ENCODE assay signal across 8 cellular contexts in genomic region chr5:140700177-140701144, GRCh38. TPM values are rescaled to one million over a fixed set of nuclear protein-coding genes. Genes with fewer than 3 reads are reported as not detected.
DNase-seq lines count a peak whose midpoint lies in the region; ATAC-seq and TF ChIP-seq lines count a peak whose summit lies in the region.

TSS of gene ZMAT2 (plus strand) at chr5:140700447. CDS start at chr5:140700461, 14 bp downstream.

- H3K4me3 ChIP-seq in AG10803 (ENCODE audit: low read length), result peak within 1 kb of the TSS; percentile 73

- no peak for TF ChIP-seq CTCF in AG10803 (conservative IDR thresholded peaks at IDR 0.05; ENCODE audit: low read length)

- ATAC-seq in GM19043 (IDR thresholded peaks at IDR 0.05; ENCODE audit: low read depth, unreplicated experiment) (peak; percentile 98), HG03378 (IDR thresholded peaks at IDR 0.05; ENCODE audit: unreplicated experiment) (peak; percentile 94)

- DNase-seq in AG10803 (ENCODE audit: low read depth) (peak; percentile 99), NCI-H460 (ENCODE audit: extremely low read depth, low read depth) (peak; percentile 98), cerebellar nuclear complex (lab: John Stamatoyannopoulos, UW) (peak; percentile 86 to 96), islet precursor cell (peak; percentile 98)
- DNase-seq in activated CD4-positive, CD25-positive, alpha-beta regulatory T cell treated with anti-CD3 and anti-CD28 coated beads, Interleukin-2, amount 50 U/mL, for 72 hours, result peak; percentile 86
- DNase-seq in stimulated activated CD4-positive, alpha-beta T cell treated with anti-CD3 and anti-CD28 coated beads, Interleukin-12 subunit alpha, Interleukin-12 subunit beta, amount 100 ng/mL, for 48 hours (ENCODE audit: low read depth in 2 of 3, low spot score in 1 of 3), result peak; percentile 87 to 88 (median 87)

RNA-seq across cellular contexts. Expression of gene ZMAT2, which starts in this region (rescaled TPM):
- total RNA-seq in NCI-H460 (2014; rRNA removed; shearing (Covaris generic)), result 60.1 and 62.5 TPM in 2 replicates
- polyA plus RNA-seq in NCI-H460 (2014; cell fraction: nucleus; rRNA removed), result 34.8 and 54.2 TPM in 2 replicates

Comparison
In these comparisons a context has a peak if more than half of its experiments do, and no peak if none do; other contexts are left out.
1. Peak in every context shown above with its lines: DNase-seq, ATAC-seq and H3K4me3 ChIP-seq.